20 cellular contexts compared by ENCODE assay signal in the genomic region with DNA sequence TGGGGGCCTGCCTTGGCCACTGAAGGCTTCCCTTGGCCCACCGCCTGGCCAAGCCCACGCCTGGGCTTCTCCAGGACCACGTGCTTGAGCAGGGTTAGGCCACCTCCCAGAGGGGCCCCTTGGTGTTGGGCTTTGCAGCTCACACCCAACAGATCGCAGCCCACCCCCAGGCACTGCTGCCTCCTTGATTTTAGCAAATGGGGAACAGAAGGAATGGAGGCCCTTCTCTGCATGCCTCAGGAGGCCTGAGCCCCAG. TPM values are rescaled to one million over a fixed set of nuclear protein-coding genes. Genes with fewer than 3 reads are reported as not detected.
DNase-seq lines count a peak whose midpoint lies in the region; ATAC-seq, FAIRE-seq and TF ChIP-seq lines count a peak whose summit lies in the region.
"Had no signal": no experiment of that assay in that cellular context is flagged by ENCODE, and none has a peak within 500 bp of the region (broad histone marks: within the 10 kb centered on the region; RNA-seq: fewer than 3 reads in every experiment).

No MANE protein-coding gene starts in this region.

- TF ChIP-seq POLR2A in K562 (conservative IDR thresholded peaks at IDR 0.05), result no peak

- no peak overlapping the region for H2AFZ ChIP-seq in K562 (ENCODE audit: low read depth, low read length)

- H3K36me3 ChIP-seq in BLaER1, result peaks cover 61% of the 10 kb centered on the region
- H3K36me3 ChIP-seq in HUES6 (ENCODE audit: control insufficient read depth, insufficient read depth, low read length), result peaks cover 26% of the 10 kb centered on the region
- peaks cover 41% of the 10 kb centered on the region; the same call in 1 of the 3 replicates for H3K36me3 ChIP-seq in K562 (ENCODE audit: control insufficient read depth, insufficient read depth, low read length)
- no peaks in the 10 kb centered on the region for H3K36me3 ChIP-seq in mucosa of descending colon (ENCODE audit: low read depth)

- no peak for TF ChIP-seq RAD21 in K562 (CRISPR knock-in tag; conservative IDR thresholded peaks at IDR 0.05 in 1 of 2, IDR thresholded peaks at IDR 0.05 in 1 of 2)

- TF ChIP-seq CTCF in K562 (IDR thresholded peaks at IDR 0.05 in 2 of 3, conservative IDR thresholded peaks at IDR 0.05 in 1 of 3; ENCODE audit: insufficient read depth in 2 of 3, low read depth in 1 of 3, low read length in 3 of 3) (no peak), mucosa of descending colon (IDR thresholded peaks at IDR 0.05) (no peak)

- FAIRE-seq in K562 (lab: Jason Lieb, UNC), result no peak
- FAIRE-seq: colon, endothelial cell of umbilical vein, GM12878, kidney, small intestine had no signal

- in situ Hi-C loops in K562 (cut with MboI), result no loop called here

- no peaks in the 10 kb centered on the region for H3K79me2 ChIP-seq in K562 (ENCODE audit: control insufficient read depth, insufficient read depth, low read length)

- CTCF ChIA-PET in K562 (lab: Yijun Ruan, JAX; ENCODE audit: low intra/inter-chr PET ratio), result no interaction called here

- H3K27ac ChIP-seq in BLaER1 (peak overlapping the region; percentile 56; the same call in 1 of the 2 replicates), HUES6 (ENCODE audit: low read depth, low read length) (peak overlapping the region; percentile 11), K562 (ENCODE audit: extremely low read depth, low read depth, low read length) (no peak overlapping the region)

- DNase-seq in K562 (ENCODE audit: extremely low read depth in 1 of 4, low spot score in 3 of 4), result no peak
- DNase-seq in mucosa of descending colon, result peak in 2 of 3 donors; percentile 22 to 48
- DNase-seq in activated CD4-positive, alpha-beta T cell treated with anti-CD3 and anti-CD28 coated beads for 4 hours, result no peak
- no peak for DNase-seq in MV-4-11 (lab: John Stamatoyannopoulos, UW)
- DNase-seq in activated effector memory CD4-positive, alpha-beta T cell treated with anti-CD3 and anti-CD28 coated beads, Interleukin-2, amount 50 U/mL, for 16 hours, result no peak
- DNase-seq in NCI-H510A (lab: John Stamatoyannopoulos, UW), result no peak
- DNase-seq: activated CD4-positive, alpha-beta T cell treated with anti-CD3 and anti-CD28 coated beads, Interleukin-2, amount 10 ng/mL, durations not matched to agents 7 days and 5 days; activated naive CD4-positive, alpha-beta T cell treated with anti-CD3 and anti-CD28 coated beads, Interleukin-2, amount 10 ng/mL, durations not matched to agents 7 days and 5 days; activated T-cell treated with anti-CD3 and anti-CD28 coated beads for 4 hours; naive thymus-derived CD4-positive, alpha-beta T cell; NCI-H1092; NCI-H2081 treated with DMSO at 0.1 percent for 48 hours; small intestine; stimulated activated CD4-positive, alpha-beta T cell treated with anti-CD3 and anti-CD28 coated beads, Interleukin-4, amount 100 ng/mL, for 24 hours had no signal

- no peak; the same call in 2 of the 3 replicates for ATAC-seq in K562
- ATAC-seq in mucosa of descending colon, result no peak

- H3K4me2 ChIP-seq in BLaER1, result peak overlapping the region; percentile 45
- H3K4me2 ChIP-seq in K562 (ENCODE audit: insufficient read depth, low read length), result no peak overlapping the region

- POLR2A ChIA-PET in K562 (lab: Yijun Ruan, JAX), result no interaction called here

- no TSS peak for BruUV-seq in K562 (replicated peaks; lab: Mats Ljungman, UMichigan)

- H4K20me1 ChIP-seq in BLaER1 (peaks cover 67% of the 10 kb centered on the region), K562 (replicated peaks; ENCODE audit: control insufficient read depth, insufficient read depth, low read length) (no peaks in the 10 kb centered on the region; the same call in none of the 2 replicates)

- H3K4me1 ChIP-seq in BLaER1 (peaks cover 17% of the 10 kb centered on the region), HUES6 (ENCODE audit: control insufficient read depth, insufficient read depth, low read length) (peaks cover 31% of the 10 kb centered on the region), K562 (replicated peaks in 1 of 2; ENCODE audit: control insufficient read depth in 2 of 2, insufficient read depth in 2 of 2, low read length in 2 of 2) (peaks cover 0 to 45% of the 10 kb centered on the region in 2 experiments; a peak in 2 of 5 replicates), mucosa of descending colon (ENCODE audit: low read depth) (no peaks in the 10 kb centered on the region)

- WGBS in K562 (ENCODE audit: insufficient coverage, low coverage, missing lambda C conversion rate), result 77% methylated on average over 4 of the region's 4 CpGs

- intact Hi-C loops in K562 (cut with micrococcal nuclease) (no loop called here), mucosa of descending colon (cut with DNase I, micrococcal nuclease) (no loop called here)

- no peaks in the 10 kb centered on the region for H3K27me3 ChIP-seq in BLaER1
- no peaks in the 10 kb centered on the region for H3K27me3 ChIP-seq in HUES6 (ENCODE audit: control insufficient read depth, insufficient read depth, low read length)
- no peaks in the 10 kb centered on the region for H3K27me3 ChIP-seq in K562 (ENCODE audit: control insufficient read depth in 2 of 2, insufficient read depth in 2 of 2, low read length in 2 of 2)

- TF ChIP-seq EP300 in K562 (IDR thresholded peaks at IDR 0.05; ENCODE audit: low read length), result no peak

- no peaks in the 10 kb centered on the region for H3K9me3 ChIP-seq in BLaER1
- no peaks in the 10 kb centered on the region for H3K9me3 ChIP-seq in HUES6 (ENCODE audit: control insufficient read depth, insufficient read depth, low read depth, low read length)
- no peaks in the 10 kb centered on the region for H3K9me3 ChIP-seq in K562 (replicated peaks; ENCODE audit: control insufficient read depth, insufficient read depth, low read depth, low read length)
- H3K9me3 ChIP-seq in mucosa of descending colon, result no peaks in the 10 kb centered on the region

- no peaks in the 10 kb centered on the region for H3K9me1 ChIP-seq in K562 (ENCODE audit: control insufficient read depth, insufficient read depth, low read length)

- H3K9ac ChIP-seq in BLaER1 (no peak overlapping the region), HUES6 (ENCODE audit: low read length) (peak overlapping the region; percentile 20), K562 (ENCODE audit: insufficient read depth in 1 of 2, low read depth in 2 of 2, low read length in 2 of 2) (peak overlapping the region in 1 of 2 experiments; percentile 58; a peak in 1 of 4 replicates)

- H3K4me3 ChIP-seq in BLaER1, result no peak overlapping the region
- H3K4me3 ChIP-seq in HUES6 (ENCODE audit: low read depth, low read length), result no peak overlapping the region
- no peak overlapping the region for H3K4me3 ChIP-seq in K562
- H3K4me3 ChIP-seq in mucosa of descending colon, result no peak overlapping the region
- H3K4me3 ChIP-seq: GM12878 had no signal

TF ChIP-seq in K562, 482 proteins besides CTCF, POLR2A, EP300 and RAD21:
- TF ChIP-seq POLR2G (IDR thresholded peaks at IDR 0.05; ENCODE audit: low read depth, low read length) (peak; percentile 42; the same call in 1 of the 2 replicates), ZNF449 (CRISPR knock-in tag; IDR thresholded peaks at IDR 0.05) (no peak), RBM22 (IDR thresholded peaks at IDR 0.05; ENCODE audit: low read depth, low read length, poor library complexity, severe bottlenecking) (peak; percentile 13)

RNA-seq across cellular contexts. Expression of gene RAB35, which starts 23.3 kb away (rescaled TPM):
- total RNA-seq in K562 (2011; cell fraction: chromatin; rRNA removed; ENCODE audit: low replicate concordance), result 15.2 and 30.6 TPM in 2 replicates
- 19.2 and 20.5 TPM in 2 replicates for total RNA-seq in K562 (2011; cell fraction: nucleolus; rRNA removed)
- 14.8 and 17.9 TPM in 2 replicates for total RNA-seq in K562 (2011; cell fraction: nucleoplasm; rRNA removed)
- total RNA-seq in K562 (2014; rRNA removed), result 38.9 and 47.9 TPM in 2 replicates
- 19.5 and 22.9 TPM in 2 replicates for total RNA-seq in K562 (2014; rRNA removed; fragmentation: Illumina TruSeq; extraction: Trizol)
- 36.0 and 36.6 TPM in 2 replicates for total RNA-seq in K562 (2015; rRNA removed; fragmentation: Illumina TruSeq; extraction: Trizol)
- 66.8 and 76.3 TPM in 2 replicates for total RNA-seq in K562 (2021)
- 32.4 and 45.4 TPM in 2 replicates for polyA plus RNA-seq in K562 (2011; rRNA removed)
- polyA plus RNA-seq in K562 (2011; cell fraction: cytosol; rRNA removed), result 39.4 and 72.9 TPM in 2 replicates
- 23.4 and 33.0 TPM in 2 replicates for polyA plus RNA-seq in K562 (2011; cell fraction: nucleus; rRNA removed)
- 42.4 and 50.7 TPM in 2 replicates for polyA plus RNA-seq in K562 (2012)
- polyA plus RNA-seq in K562 (2014; fragmentation: Illumina TruSeq; extraction: Trizol), result 42.0 and 54.4 TPM in 2 replicates
- under 1 TPM; 0.65 to 0.94 TPM for polyA plus RNA-seq in K562 (2014; fragmentation: Nextera tagmentation; extraction: Ambion mirVana)
- 49.1 and 50.6 TPM in 2 replicates for polyA plus RNA-seq in K562 (2014; rRNA removed)
- 50.9 and 115 TPM in 2 replicates for polyA minus RNA-seq in K562 (2011; rRNA and poly(A)+ RNA removed)
- polyA minus RNA-seq in K562 (2011; cell fraction: cytosol; rRNA and poly(A)+ RNA removed), result 29.8 and 41.0 TPM in 2 replicates
- 6.7 and 6.9 TPM in 2 replicates for polyA minus RNA-seq in K562 (2011; cell fraction: nucleus; rRNA and poly(A)+ RNA removed)
- total RNA-seq in mucosa of descending colon, result 10 to 100 TPM; 50.1 to 56.5 (median 51.3) TPM

Comparison
In these comparisons a context has a peak if more than half of its experiments do, and no peak if none do; other contexts are left out.
1. DNase-seq: peak in mucosa of descending colon (2 of 3); none in K562 (0 of 4), activated CD4-positive, alpha-beta T cell treated with anti-CD3 and anti-CD28 coated beads for 4 hours (0 of 2), MV-4-11 (single experiment), activated effector memory CD4-positive, alpha-beta T cell treated with anti-CD3 and anti-CD28 coated beads, Interleukin-2, amount 50 U/mL, for 16 hours (single experiment) and NCI-H510A (single experiment).